Comparison of ENCODE assay signal across 8 cellular contexts in the genomic region with DNA sequence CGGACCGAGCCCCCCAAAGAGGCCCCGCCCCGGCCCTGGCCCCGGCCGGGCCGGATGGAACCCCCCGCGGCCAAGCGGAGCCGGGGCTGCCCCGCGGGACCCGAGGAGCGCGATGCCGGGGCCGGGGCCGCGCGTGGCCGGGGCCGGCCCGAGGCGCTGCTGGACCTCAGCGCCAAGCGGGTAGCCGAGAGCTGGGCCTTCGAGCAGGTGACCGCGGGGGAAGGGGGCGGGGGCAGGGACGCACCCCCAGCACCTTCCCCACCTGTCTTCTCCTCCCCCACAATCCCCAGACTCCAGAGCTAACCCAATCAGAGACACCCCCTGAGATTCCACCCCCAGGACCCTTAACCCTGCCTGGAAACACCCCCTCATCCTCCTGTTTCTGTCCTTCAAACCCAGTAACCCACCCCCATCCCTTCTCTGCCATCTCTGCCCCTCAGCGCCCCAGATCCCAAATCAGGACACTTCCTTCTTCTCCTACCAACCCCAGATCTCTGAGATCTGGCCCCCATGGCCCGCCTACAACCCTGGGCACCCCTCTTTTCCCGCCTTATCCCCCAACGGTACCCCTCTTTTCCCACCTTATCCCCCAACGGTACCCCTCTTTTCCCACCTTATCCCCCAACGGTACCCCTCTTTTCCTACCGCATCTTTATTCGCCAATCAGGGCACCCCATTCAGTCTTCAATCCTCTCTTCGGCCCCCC. TPM values are rescaled to one million over a fixed set of nuclear protein-coding genes. Genes with fewer than 3 reads are reported as not detected.
A peak's percentile ranks its signal among the peaks of the same experiment; 100 is the strongest.
DNase-seq lines count a peak whose midpoint lies in the region; ATAC-seq and TF ChIP-seq lines count a peak whose summit lies in the region.

No MANE protein-coding gene starts in this region.

- H3K9me3 ChIP-seq in A673 (ENCODE audit: low read depth, low read length, poor library complexity, severe bottlenecking) (no peaks in the 10 kb centered on the region), heart right ventricle (no peaks in the 10 kb centered on the region)

- no peaks in the 10 kb centered on the region for H3K36me3 ChIP-seq in A673 (ENCODE audit: insufficient read depth, low read length, poor library complexity, severe bottlenecking)
- peaks cover 0 to 9% (median 0%) of the 10 kb centered on the region in 9 donors for H3K36me3 ChIP-seq in heart right ventricle

- POLR2A ChIA-PET in A673 (lab: Charles Lee; ENCODE audit: low non-redundant PET) = interaction anchor here (1.0 kb wide), 1 partner anchor 37 kb away, joined by 3 read pairs; no protein-coding TSS in a partner anchor

- DNase-seq in A673 (ENCODE audit: low spot score) (no peak), heart right ventricle (no peak), retina (peak; percentile 18), ureter (ENCODE audit: low spot score) (no peak), NCI-H2196 (lab: John Stamatoyannopoulos, UW; ENCODE audit: unreplicated experiment) (no peak)

- no TSS peak for BruUV-seq in A673 (replicated peaks; lab: Mats Ljungman, UMichigan)

- 3 to 4% methylated on average over 28 to 36 of the region's 42 CpGs for WGBS in heart right ventricle, 2 donors

- H3K4me1 ChIP-seq in A673 (ENCODE audit: insufficient read depth, low read length, poor library complexity, severe bottlenecking) (peaks cover 11% of the 10 kb centered on the region), heart right ventricle (peaks cover 16 to 35% (median 29%) of the 10 kb centered on the region in 9 donors)

- CTCF ChIA-PET in A673 (lab: Charles Lee) = interaction anchor here (0.6 kb wide), 1 partner anchor 166 kb away, joined by 3 read pairs; no protein-coding TSS in a partner anchor

- intact Hi-C loops in A673 (cut with micrococcal nuclease; ENCODE audit: unreplicated experiment) (no loop called here), heart right ventricle (cut with DNase I) (loop anchor here in 6 of 10 donors (5.0 kb wide), 3 partner anchors 37 to 67 kb away; no protein-coding TSS in a partner anchor)

- ATAC-seq in GM18867 (IDR thresholded peaks at IDR 0.05; ENCODE audit: unreplicated experiment) = peak; percentile 25
- peak; percentile 39 for ATAC-seq in HG03095 (IDR thresholded peaks at IDR 0.05; ENCODE audit: unreplicated experiment)
- ATAC-seq in heart right ventricle = peak in 3 of 8 donors; percentile 3 to 18 (median 11)

- H3K27ac ChIP-seq in A673 (ENCODE audit: low read depth, low read length, poor library complexity, severe bottlenecking) = peak overlapping the region; percentile 77
- H3K27ac ChIP-seq in heart right ventricle = peak overlapping the region; percentile 83 to 94 (median 91)

- no peak for TF ChIP-seq CTCF in A673 (conservative IDR thresholded peaks at IDR 0.05; ENCODE audit: low read depth, low read length)
- no peak for TF ChIP-seq CTCF in WI38 (IDR thresholded peaks at IDR 0.05; ENCODE audit: low read depth, low read length)
- TF ChIP-seq CTCF in heart right ventricle (IDR thresholded peaks at IDR 0.05) = no peak

- H3K27me3 ChIP-seq in A673 (replicated peaks; ENCODE audit: insufficient read depth, low read depth, low read length, poor library complexity) (no peaks in the 10 kb centered on the region), heart right ventricle (no peaks in the 10 kb centered on the region)

- peak overlapping the region; percentile 65 for H3K4me3 ChIP-seq in A673 (ENCODE audit: low read depth, low read length, poor library complexity, severe bottlenecking)
- H3K4me3 ChIP-seq in WI38 (ENCODE audit: low read depth, low read length) = peak overlapping the region; percentile 85
- peak overlapping the region; percentile 60 to 96 (median 73) for H3K4me3 ChIP-seq in heart right ventricle

RNA-seq across cellular contexts. Expression of a gene that starts 0.5 kb away (rescaled TPM):
- total RNA-seq in A673 (2021) (9.8 and 13.7 TPM in 2 replicates), heart right ventricle (1 to 10 TPM; 2.1 to 7.1 (median 3.0) TPM), ureter (8.1 TPM)
- 1 to 10 TPM; 1.2 to 1.5 TPM for polyA plus RNA-seq in heart right ventricle

RNA-seq across cellular contexts. Expression of a gene that starts 21.5 kb away (rescaled TPM):
- 137 and 140 TPM in 2 replicates for total RNA-seq in A673 (2021)
- total RNA-seq in heart right ventricle = 100 to 1,000 TPM in 2 of 10 donors, 10 to 100 TPM in 8; 80.5 to 101 (median 90.3) TPM
- 100 to 1,000 TPM; 231 to 389 TPM for polyA plus RNA-seq in heart right ventricle
- total RNA-seq in ureter = 78.2 TPM

RNA-seq across cellular contexts. Expression of a gene that starts 31.4 kb away (rescaled TPM):
- total RNA-seq in A673 (2021) (57.9 and 63.8 TPM in 2 replicates), heart right ventricle (10 to 100 TPM in 9 of 10 donors, 1 to 10 TPM in 1; 9.9 to 18.7 (median 13.0) TPM), ureter (50.7 TPM)
- polyA plus RNA-seq in heart right ventricle = 10 to 100 TPM; 12.5 to 17.0 TPM
